32 cellular contexts compared by ENCODE assay signal in genomic region chr5:168934186-168934585, GRCh38.
"Had no signal": no experiment of that assay in that cellular context is flagged by ENCODE, and none has a peak within 500 bp of the region (broad histone marks: within the 10 kb centered on the region; RNA-seq: fewer than 3 reads in every experiment).

No MANE protein-coding gene starts in this region.

- H3K4me3 Mint-ChIP-seq: dendritic cell treated with granulocyte-macrophage colony-stimulating factor and Interleukin-4, amounts not matched to agents 40 ng/mL and 50 ng/mL, for 4 days; endodermal cell; immature natural killer cell; mesothelial cell of epicardium; naive B cell; natural killer cell treated with Interleukin-12 subunit alpha and Interleukin-12 subunit beta and Interleukin-15 and Interleukin-18, amount 100 ng/mL, for 72 hours; neural crest cell; stimulated activated naive CD8-positive, alpha-beta T cell treated with anti-CD3 and anti-CD28 coated beads, Interleukin-15, amount 100 ng/mL, for 72 hours had no signal

- H3K27me3 ChIP-seq: colonic mucosa, esophagus muscularis mucosa, left lung, right lobe of liver, suprapubic skin, transverse colon, upper lobe of right lung, uterus had no signal

- H3K4me1 Mint-ChIP-seq: immature natural killer cell; naive B cell; stimulated activated naive CD8-positive, alpha-beta T cell treated with anti-CD3 and anti-CD28 coated beads, Interleukin-15, amount 100 ng/mL, for 72 hours had no signal

- H3K36me3 Mint-ChIP-seq: immature natural killer cell; mesothelial cell of epicardium; naive B cell; natural killer cell treated with Interleukin-12 subunit alpha and Interleukin-12 subunit beta and Interleukin-15 and Interleukin-18, amount 100 ng/mL, for 72 hours had no signal

- FAIRE-seq: small intestine had no signal

- H3K4me3 ChIP-seq: colonic mucosa, esophagus muscularis mucosa, left lung, mucosa of descending colon, psoas muscle, right lobe of liver, suprapubic skin, transverse colon, upper lobe of right lung, uterus had no signal

- H3K9me3 ChIP-seq: colonic mucosa, esophagus muscularis mucosa, left lung, mucosa of descending colon, psoas muscle, right lobe of liver, suprapubic skin, transverse colon, upper lobe of right lung, uterus had no signal

- H3K9me3 Mint-ChIP-seq: dendritic cell treated with granulocyte-macrophage colony-stimulating factor and Interleukin-4, amounts not matched to agents 40 ng/mL and 50 ng/mL, for 4 days; endodermal cell; immature natural killer cell; mesothelial cell of epicardium; natural killer cell treated with Interleukin-12 subunit alpha and Interleukin-12 subunit beta and Interleukin-15 and Interleukin-18, amount 100 ng/mL, for 72 hours; neural crest cell; stimulated activated naive CD8-positive, alpha-beta T cell treated with anti-CD3 and anti-CD28 coated beads, Interleukin-15, amount 100 ng/mL, for 72 hours had no signal

- H3K27ac Mint-ChIP-seq: dendritic cell treated with granulocyte-macrophage colony-stimulating factor and Interleukin-4, amounts not matched to agents 40 ng/mL and 50 ng/mL, for 4 days; endodermal cell; immature natural killer cell; mesothelial cell of epicardium; natural killer cell treated with Interleukin-12 subunit alpha and Interleukin-12 subunit beta and Interleukin-15 and Interleukin-18, amount 100 ng/mL, for 72 hours; stimulated activated naive CD8-positive, alpha-beta T cell treated with anti-CD3 and anti-CD28 coated beads, Interleukin-15, amount 100 ng/mL, for 72 hours had no signal

- H3K27ac ChIP-seq: colonic mucosa, epithelial cell of prostate, esophagus muscularis mucosa, left lung, psoas muscle, right lobe of liver, suprapubic skin, transverse colon, upper lobe of right lung, uterus had no signal

- H3K4me1 ChIP-seq: colonic mucosa, left lung, psoas muscle, right lobe of liver, suprapubic skin, transverse colon, upper lobe of right lung, uterus had no signal

- H3K36me3 ChIP-seq: colonic mucosa, esophagus muscularis mucosa, left lung, right lobe of liver, suprapubic skin, transverse colon, upper lobe of right lung, uterus had no signal

- DNase-seq: colonic mucosa; effector CD8-positive, alpha-beta T cell; endodermal cell; foreskin melanocyte; hypothalamus; immature natural killer cell; islet precursor cell; left cardiac atrium; left lung; mesenchymal stem cell; mucosa of descending colon; naive B cell; psoas muscle; retina; right lobe of liver; small intestine; stimulated activated CD4-positive, alpha-beta T cell treated with anti-CD3 and anti-CD28 coated beads, Interleukin-12 subunit alpha, Interleukin-12 subunit beta, amount 100 ng/mL, for 4 hours; stimulated activated CD4-positive, alpha-beta T cell treated with anti-CD3 and anti-CD28 coated beads, Interleukin-1b, Interleukin-23, amount 100 ng/mL, for 48 hours; stimulated activated CD4-positive, alpha-beta T cell treated with anti-CD3 and anti-CD28 coated beads, Interleukin-4, amount 100 ng/mL, for 1 hour; stimulated activated CD8-positive, alpha-beta memory T cell treated with anti-CD3 and anti-CD28 coated beads, Interleukin-4, amount 100 ng/mL, for 48 hours; stimulated activated naive CD4-positive, alpha-beta T cell; stimulated activated naive CD8-positive, alpha-beta T cell treated with anti-CD3 and anti-CD28 coated beads, Interleukin-15, amount 100 ng/mL, for 72 hours; transverse colon; upper lobe of right lung; uterus had no signal
